27 cellular contexts compared by ENCODE assay signal in the genomic region with DNA sequence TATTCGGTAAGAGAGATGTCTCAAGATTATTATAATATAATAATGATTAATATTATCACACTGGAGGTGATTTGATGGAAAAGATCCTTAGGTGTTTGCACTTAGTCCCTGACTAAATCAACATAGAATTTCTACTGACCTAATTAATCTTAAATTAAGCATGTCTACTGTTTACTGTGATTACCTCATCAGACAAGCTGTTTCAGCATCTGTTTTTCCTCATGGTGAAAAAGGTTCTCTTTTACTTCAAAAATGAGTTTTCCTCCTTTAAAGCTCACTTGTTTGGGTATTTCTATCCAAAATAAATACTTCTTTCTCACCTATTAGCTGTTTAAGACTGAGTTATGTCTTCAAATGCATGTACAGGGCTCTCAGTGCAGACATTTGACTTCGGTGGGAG.
"Had no signal": no experiment of that assay in that cellular context is flagged by ENCODE, and none has a peak within 500 bp of the region (broad histone marks: within the 10 kb centered on the region; RNA-seq: fewer than 3 reads in every experiment).

No MANE protein-coding gene starts in this region.

- DNase-seq: activated CD4-positive, alpha-beta memory T cell treated with anti-CD3 and anti-CD28 coated beads, Interleukin-2, amount 10 ng/mL, durations not matched to agents 7 days and 5 days; activated CD4-positive, alpha-beta T cell treated with anti-CD3 and anti-CD28 coated beads for 1 hour; activated CD4-positive, alpha-beta T cell treated with anti-CD3 and anti-CD28 coated beads for 48 hours; activated CD4-positive, CD25-positive, alpha-beta regulatory T cell; activated CD8-positive, alpha-beta memory T cell treated with anti-CD3 and anti-CD28 coated beads for 24 hours; activated CD8-positive, alpha-beta memory T cell treated with anti-CD3 and anti-CD28 coated beads, Interleukin-2, amount 10 ng/mL, durations not matched to agents 7 days and 5 days; activated CD8-positive, alpha-beta memory T cell treated with anti-CD3 and anti-CD28 coated beads, Interleukin-2, amount 50 U/mL, for 48 hours; activated effector memory CD4-positive, alpha-beta T cell treated with Interleukin-2 at 50 U/mL for 16 hours; activated naive CD4-positive, alpha-beta T cell treated with anti-CD3 and anti-CD28 coated beads, Interleukin-2, amount 50 U/mL, for 16 hours; activated naive CD8-positive, alpha-beta T cell treated with anti-CD3 and anti-CD28 coated beads for 36 hours; activated T-cell treated with anti-CD3 and anti-CD28 coated beads, Interleukin-2, amount 50 U/mL, for 48 hours; amniotic stem cell; aorta; brain microvascular endothelial cell; central memory CD4-positive, alpha-beta T cell; Karpas-422; KBM-7; NCI-H1105; NCI-H1417 treated with DMSO at 0.1 percent for 48 hours; NCI-H2029; NCI-H2227 treated with DMSO at 0.1 percent for 48 hours; NCI-H524; SHP77; SJCRH30; T1000; WERI-Rb-1 had no signal

- ATAC-seq: activated CD8-positive, alpha-beta memory T cell treated with anti-CD3 and anti-CD28 coated beads, Interleukin-2, amount 10 ng/mL, durations not matched to agents 7 days and 5 days; Panc1 had no signal
